9 cellular contexts compared by ENCODE assay signal in the genomic region with DNA sequence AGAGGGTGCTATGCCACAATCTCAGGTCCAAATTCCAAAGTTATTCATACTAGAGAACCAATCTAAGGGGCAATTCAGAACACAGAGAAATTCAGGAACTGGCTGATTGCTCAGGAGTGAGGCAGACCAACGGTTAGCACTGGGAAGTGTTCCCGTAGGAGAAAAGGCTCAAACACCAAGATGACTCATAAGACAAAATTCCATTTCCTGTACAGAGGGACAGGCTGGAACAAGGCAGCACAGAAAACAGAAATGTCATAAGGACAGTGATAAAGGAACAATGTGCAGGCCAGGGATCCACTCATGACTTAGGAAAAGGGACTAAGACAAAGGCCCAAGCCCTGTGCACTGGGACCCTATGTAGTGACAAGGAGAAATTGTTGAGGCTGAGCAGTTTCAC. TPM values are rescaled to one million over a fixed set of nuclear protein-coding genes. Genes with fewer than 3 reads are reported as not detected.
DNase-seq lines count a peak whose midpoint lies in the region; ATAC-seq and TF ChIP-seq lines count a peak whose summit lies in the region.
"Had no signal": no experiment of that assay in that cellular context is flagged by ENCODE, and none has a peak within 500 bp of the region (broad histone marks: within the 10 kb centered on the region; RNA-seq: fewer than 3 reads in every experiment).

No MANE protein-coding gene starts in this region.

- TF ChIP-seq POLR2A in vagina (IDR thresholded peaks at IDR 0.05): no peak

- H3K9ac ChIP-seq in mesenchymal stem cell (ENCODE audit: low read length): peak overlapping the region; percentile 72

- DNase-seq in M059J (ENCODE audit: low read depth): peak; percentile 95
- peak; percentile 33 for DNase-seq in epidermal melanocyte (ENCODE audit: insufficient read length, low spot score)
- peak; percentile 93 for DNase-seq in mesenchymal stem cell
- DNase-seq in vagina (ENCODE audit: extremely low spot score in 2 of 2): no peak
- DNase-seq in OCI-M1 (lab: John Stamatoyannopoulos, UW): no peak
- no peak for DNase-seq in T-helper 2 cell
- DNase-seq: naive B cell, SIG-M5 had no signal

- no peaks in the 10 kb centered on the region for H3K27me3 ChIP-seq in mesenchymal stem cell (ENCODE audit: control insufficient read depth in 1 of 2, insufficient read depth in 1 of 2, low read length in 2 of 2)
- no peaks in the 10 kb centered on the region for H3K27me3 ChIP-seq in vagina

- H3K4me2 ChIP-seq in mesenchymal stem cell (ENCODE audit: low read length, poor library complexity, severe bottlenecking): no peak overlapping the region

- H4K8ac ChIP-seq in mesenchymal stem cell (ENCODE audit: low read length): peak overlapping the region; percentile 21

- H3K4me3 ChIP-seq in mesenchymal stem cell (ENCODE audit: insufficient read depth in 1 of 2, low read depth in 1 of 2, low read length in 2 of 2) (no peak overlapping the region), vagina (no peak overlapping the region)

- no peak overlapping the region for H2AFZ ChIP-seq in mesenchymal stem cell (ENCODE audit: low read depth, low read length)

- H2BK5ac ChIP-seq in mesenchymal stem cell (ENCODE audit: low read depth, low read length, poor library complexity, severe bottlenecking): peak overlapping the region; percentile 91

- H3K18ac ChIP-seq in mesenchymal stem cell (ENCODE audit: low read depth in 1 of 2, low read length in 2 of 2): peak overlapping the region in 1 of 2 experiments; percentile 66

- no peak for TF ChIP-seq CTCF in vagina (IDR thresholded peaks at IDR 0.05)

- intact Hi-C loops in vagina (cut with DNase I): loop anchor here (10.0 kb wide), 1 partner anchor 52 kb away; the partner anchor contains the start of gene PDE1A

- WGBS in mesenchymal stem cell: 0% methylated on average over 1 of the region's 2 CpGs

- H3K27ac ChIP-seq in mesenchymal stem cell (ENCODE audit: low read length, poor library complexity, severe bottlenecking) (peak overlapping the region; percentile 89), vagina (peak overlapping the region; percentile 72)

- H3K36me3 ChIP-seq in mesenchymal stem cell (ENCODE audit: control insufficient read depth in 1 of 2, insufficient read depth in 2 of 2, low read depth in 1 of 2, low read length in 2 of 2): peaks cover 0 to 9% of the 10 kb centered on the region in 2 experiments
- no peaks in the 10 kb centered on the region for H3K36me3 ChIP-seq in vagina

- no peaks in the 10 kb centered on the region for H3K79me1 ChIP-seq in mesenchymal stem cell (replicated peaks; ENCODE audit: low read length, poor library complexity, severe bottlenecking)

- H2BK15ac ChIP-seq in mesenchymal stem cell (ENCODE audit: low read depth, poor library complexity, severe bottlenecking): no peak overlapping the region

- H2BK12ac ChIP-seq in mesenchymal stem cell (ENCODE audit: low read length in 2 of 2): peak overlapping the region; percentile 60 to 61

- H3K4me1 ChIP-seq in mesenchymal stem cell (ENCODE audit: control insufficient read depth, insufficient read depth, low read depth, low read length) (peaks cover 1% of the 10 kb centered on the region), vagina (peaks cover 47% of the 10 kb centered on the region)

- peak overlapping the region; percentile 55 to 64 for H3K4ac ChIP-seq in mesenchymal stem cell (ENCODE audit: low read depth in 1 of 2, low read length in 2 of 2)

- H3K14ac ChIP-seq in mesenchymal stem cell (ENCODE audit: low read length in 2 of 2): no peak overlapping the region

- H3K23ac ChIP-seq in mesenchymal stem cell (ENCODE audit: low read length in 2 of 2): no peak overlapping the region

- H3K9me3 ChIP-seq in mesenchymal stem cell (ENCODE audit: control insufficient read depth, low read length): peaks cover 33% of the 10 kb centered on the region
- H3K9me3 ChIP-seq in vagina: no peaks in the 10 kb centered on the region

- ATAC-seq in GM18511 (IDR thresholded peaks at IDR 0.05; ENCODE audit: unreplicated experiment): no peak

- H2BK120ac ChIP-seq in mesenchymal stem cell (ENCODE audit: low read depth, low read length): peak overlapping the region; percentile 65

- no peak overlapping the region for H4K91ac ChIP-seq in mesenchymal stem cell (ENCODE audit: low read length)

- H2AK5ac ChIP-seq in mesenchymal stem cell (ENCODE audit: low read length, severe bottlenecking): no peak overlapping the region

RNA-seq across cellular contexts. Expression of gene PDE1A, which starts 54.2 kb away (rescaled TPM):
- 3.7 and 4.8 TPM in 2 replicates for total RNA-seq in M059J (2014; rRNA removed; shearing (Covaris generic))
- 7.7 TPM for polyA plus RNA-seq in mesenchymal stem cell (2013, experiment 1 of 2)
- 8.7 TPM for polyA plus RNA-seq in mesenchymal stem cell (2013, experiment 2 of 2)
- 14.5 TPM for total RNA-seq in vagina

Comparison
In these comparisons a context has a peak if more than half of its experiments do, and no peak if none do; other contexts are left out.
1. DNase-seq: peak in M059J (single experiment), epidermal melanocyte (single experiment) and mesenchymal stem cell (single experiment); none in vagina (0 of 2), OCI-M1 (single experiment) and T-helper 2 cell (0 of 5).